In the genomic region with DNA sequence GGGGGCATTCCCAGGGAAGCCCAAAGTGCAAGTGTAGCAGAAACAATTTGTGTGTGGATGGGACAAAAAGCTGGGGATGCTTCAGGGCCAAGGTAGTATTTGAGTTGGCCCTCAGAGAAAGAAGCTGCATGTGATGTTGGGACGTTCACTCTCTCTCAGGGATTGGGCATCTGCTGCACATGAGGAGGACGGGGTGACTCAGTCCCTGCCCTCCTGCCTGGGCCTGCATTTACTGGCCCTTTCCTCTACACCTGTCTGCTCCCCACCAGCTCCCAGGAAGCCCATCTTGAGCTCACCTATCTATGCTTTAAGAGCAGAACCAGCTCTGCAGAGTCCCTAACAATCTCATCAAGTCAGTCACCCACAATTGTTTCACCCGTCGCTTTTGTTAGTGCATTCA, we compare ENCODE assay signal across 20 cellular contexts. TPM values are rescaled to one million over a fixed set of nuclear protein-coding genes. Genes with fewer than 3 reads are reported as not detected.
DNase-seq lines count a peak whose midpoint lies in the region; ATAC-seq and TF ChIP-seq lines count a peak whose summit lies in the region.
"Had no signal": no experiment of that assay in that cellular context is flagged by ENCODE, and none has a peak within 500 bp of the region (broad histone marks: within the 10 kb centered on the region; RNA-seq: fewer than 3 reads in every experiment).

No MANE protein-coding gene starts in this region.

- POLR2A ChIA-PET in CD8-positive, alpha-beta T cell (lab: Charles Lee): interaction anchor here (0.9 to 1.0 kb wide), 2 partner anchors 10 to 15 kb away, joined by 3 to 4 read pairs; no protein-coding TSS in a partner anchor

- no peak overlapping the region for H3K4me3 ChIP-seq in CD8-positive, alpha-beta T cell (ENCODE audit: low read depth, low read length)
- H3K4me3 ChIP-seq in psoas muscle: peak overlapping the region; percentile 21
- H3K4me3 ChIP-seq: GM23248, mucosa of descending colon, sigmoid colon had no signal

- H3K27me3 ChIP-seq in CD8-positive, alpha-beta T cell (ENCODE audit: insufficient read depth, low read length): no peaks in the 10 kb centered on the region
- H3K27me3 ChIP-seq in psoas muscle (ENCODE audit: insufficient read depth in 3 of 3, low read length in 2 of 3): no peaks in the 10 kb centered on the region
- H3K27me3 ChIP-seq: sigmoid colon had no signal

- intact Hi-C loops in CD8-positive, alpha-beta T cell (cut with DNase I, micrococcal nuclease): no loop called here
- intact Hi-C loops in dendritic cell treated with granulocyte-macrophage colony-stimulating factor and Interleukin-4, amounts not matched to agents 40 ng/mL and 50 ng/mL, for 4 days (cut with micrococcal nuclease): no loop called here
- intact Hi-C loops in psoas muscle (cut with DNase I): no loop called here
- intact Hi-C loops in posterior cingulate gyrus (cut with DNase I): no loop called here

- peak overlapping the region; percentile 50 for H3K27ac Mint-ChIP-seq in activated T-cell treated with anti-CD3 and anti-CD28 coated beads, Interleukin-2, amount 50 U/mL, for 24 hours
- H3K27ac Mint-ChIP-seq in CD8-positive, alpha-beta T cell: peak overlapping the region; percentile 52
- peak overlapping the region; percentile 73 for H3K27ac Mint-ChIP-seq in dendritic cell treated with granulocyte-macrophage colony-stimulating factor and Interleukin-4, amounts not matched to agents 40 ng/mL and 50 ng/mL, for 4 days
- H3K27ac Mint-ChIP-seq: activated CD8-positive, alpha-beta T cell treated with anti-CD3 and anti-CD28 coated beads for 36 hours; WTC11 had no signal

- no peak for ATAC-seq in CD8-positive, alpha-beta T cell
- ATAC-seq in psoas muscle: no peak
- ATAC-seq: activated CD8-positive, alpha-beta T cell treated with anti-CD3 and anti-CD28 coated beads for 36 hours had no signal

- peaks cover 79% of the 10 kb centered on the region for H3K36me3 ChIP-seq in CD8-positive, alpha-beta T cell (ENCODE audit: insufficient read depth, low read length)
- H3K36me3 ChIP-seq in psoas muscle (ENCODE audit: insufficient read depth in 1 of 2, low read depth in 1 of 2): peaks cover 0 to 51% of the 10 kb centered on the region in 2 donors
- H3K36me3 ChIP-seq: sigmoid colon had no signal

- H3K9me3 Mint-ChIP-seq in activated T-cell treated with anti-CD3 and anti-CD28 coated beads, Interleukin-2, amount 50 U/mL, for 24 hours: no peaks in the 10 kb centered on the region
- no peaks in the 10 kb centered on the region for H3K9me3 Mint-ChIP-seq in CD8-positive, alpha-beta T cell
- no peaks in the 10 kb centered on the region for H3K9me3 Mint-ChIP-seq in dendritic cell treated with granulocyte-macrophage colony-stimulating factor and Interleukin-4, amounts not matched to agents 40 ng/mL and 50 ng/mL, for 4 days
- H3K9me3 Mint-ChIP-seq: activated CD8-positive, alpha-beta T cell treated with anti-CD3 and anti-CD28 coated beads for 36 hours; IgD-negative memory B cell; WTC11 had no signal

- no peak overlapping the region for H3K27ac ChIP-seq in CD8-positive, alpha-beta T cell (ENCODE audit: low read depth, low read length)
- peak overlapping the region; percentile 71 for H3K27ac ChIP-seq in psoas muscle
- H3K27ac ChIP-seq: 22Rv1, GM23248, sigmoid colon had no signal

- H3K36me3 Mint-ChIP-seq in activated T-cell treated with anti-CD3 and anti-CD28 coated beads, Interleukin-2, amount 50 U/mL, for 24 hours (ENCODE audit: low read depth): peaks cover 85% of the 10 kb centered on the region
- H3K36me3 Mint-ChIP-seq in CD8-positive, alpha-beta T cell: peaks cover 89% of the 10 kb centered on the region
- peaks cover 100% of the 10 kb centered on the region for H3K36me3 Mint-ChIP-seq in dendritic cell treated with granulocyte-macrophage colony-stimulating factor and Interleukin-4, amounts not matched to agents 40 ng/mL and 50 ng/mL, for 4 days (ENCODE audit: low read depth)
- H3K36me3 Mint-ChIP-seq: WTC11 had no signal

- 70 to 89% (median 73%) methylated on average over 4 of the region's 4 CpGs for WGBS in psoas muscle, 3 donors

- DNase-seq in activated T-cell treated with anti-CD3 and anti-CD28 coated beads, Interleukin-2, amount 50 U/mL, for 24 hours: no peak
- DNase-seq in activated T-cell treated with anti-CD3 and anti-CD28 coated beads for 4 hours: no peak
- no peak for DNase-seq in CD8-positive, alpha-beta T cell
- DNase-seq in psoas muscle: no peak
- DNase-seq in GF-D8 (lab: John Stamatoyannopoulos, UW): no peak
- no peak for DNase-seq in posterior cingulate gyrus
- DNase-seq in NCI-H526 (lab: John Stamatoyannopoulos, UW): no peak
- DNase-seq: activated CD8-positive, alpha-beta T cell treated with anti-CD3 and anti-CD28 coated beads for 36 hours; activated naive CD4-positive, alpha-beta T cell treated with Interleukin-2 at 50 U/mL for 16 hours; cerebellar nuclear complex; DMS79; GM23248; NCI-H226; sigmoid colon; trophoblast cell had no signal

- H3K4me1 Mint-ChIP-seq in activated T-cell treated with anti-CD3 and anti-CD28 coated beads, Interleukin-2, amount 50 U/mL, for 24 hours (ENCODE audit: low read depth): no peaks in the 10 kb centered on the region
- H3K4me1 Mint-ChIP-seq in CD8-positive, alpha-beta T cell (ENCODE audit: low read depth): peaks cover 11% of the 10 kb centered on the region
- H3K4me1 Mint-ChIP-seq in dendritic cell treated with granulocyte-macrophage colony-stimulating factor and Interleukin-4, amounts not matched to agents 40 ng/mL and 50 ng/mL, for 4 days (ENCODE audit: low read depth): peaks cover 46% of the 10 kb centered on the region

- no peaks in the 10 kb centered on the region for H3K9me3 ChIP-seq in CD8-positive, alpha-beta T cell (ENCODE audit: low read length)
- H3K9me3 ChIP-seq in psoas muscle: no peaks in the 10 kb centered on the region
- H3K9me3 ChIP-seq: mucosa of descending colon, sigmoid colon had no signal

- no peaks in the 10 kb centered on the region for H3K4me1 ChIP-seq in CD8-positive, alpha-beta T cell (ENCODE audit: insufficient read depth, low read length)
- H3K4me1 ChIP-seq in psoas muscle: peaks cover 30% of the 10 kb centered on the region
- H3K4me1 ChIP-seq: sigmoid colon had no signal

- no peak overlapping the region for H3K4me3 Mint-ChIP-seq in activated T-cell treated with anti-CD3 and anti-CD28 coated beads, Interleukin-2, amount 50 U/mL, for 24 hours
- no peak overlapping the region for H3K4me3 Mint-ChIP-seq in CD8-positive, alpha-beta T cell
- H3K4me3 Mint-ChIP-seq in dendritic cell treated with granulocyte-macrophage colony-stimulating factor and Interleukin-4, amounts not matched to agents 40 ng/mL and 50 ng/mL, for 4 days: no peak overlapping the region
- H3K4me3 Mint-ChIP-seq: activated CD8-positive, alpha-beta T cell treated with anti-CD3 and anti-CD28 coated beads for 36 hours; WTC11 had no signal

- CTCF ChIA-PET in CD8-positive, alpha-beta T cell (lab: Charles Lee): interaction anchor here (1.0 to 2.1 kb wide), 5 partner anchors 11 to 98 kb away, joined by 3 to 11 read pairs (median 3); no protein-coding TSS in a partner anchor

- no peak for TF ChIP-seq CTCF in CD8-positive, alpha-beta T cell (IDR thresholded peaks at IDR 0.05)
- no peak for TF ChIP-seq CTCF in psoas muscle (IDR thresholded peaks at IDR 0.05)

- H3K27me3 Mint-ChIP-seq in activated T-cell treated with anti-CD3 and anti-CD28 coated beads, Interleukin-2, amount 50 U/mL, for 24 hours: no peaks in the 10 kb centered on the region
- H3K27me3 Mint-ChIP-seq in CD8-positive, alpha-beta T cell (ENCODE audit: low read depth): no peaks in the 10 kb centered on the region
- H3K27me3 Mint-ChIP-seq in dendritic cell treated with granulocyte-macrophage colony-stimulating factor and Interleukin-4, amounts not matched to agents 40 ng/mL and 50 ng/mL, for 4 days: no peaks in the 10 kb centered on the region
- H3K27me3 Mint-ChIP-seq: activated CD8-positive, alpha-beta T cell treated with anti-CD3 and anti-CD28 coated beads for 36 hours; IgD-negative memory B cell had no signal

RNA-seq across cellular contexts. Expression of gene MPZL1, which starts 23.5 kb away (rescaled TPM):
- total RNA-seq in CD8-positive, alpha-beta T cell: under 1 TPM; 0.67 to 0.81 TPM
- 10 to 100 TPM; 14.1 to 22.4 (median 18.3) TPM for total RNA-seq in psoas muscle
- polyA plus RNA-seq in psoas muscle: 10 to 100 TPM in 2 of 3 donors, 1 to 10 TPM in 1; 5.2 to 14.0 (median 12.6) TPM

Comparison
In these comparisons a context has a peak if more than half of its experiments do, and no peak if none do; other contexts are left out.
1. RNA of gene MPZL1, which starts 23.5 kb away (total RNA-seq): 14.1 to 22.4 TPM in psoas muscle; 0.67 to 0.81 TPM in CD8-positive, alpha-beta T cell; every median in the first group is over 4 times any median in the second.
2. Peak in every context shown above with its lines, with median percentiles within 50 percentile points of each other: H3K27ac Mint-ChIP-seq.